ENCODE assay signal across 19 cellular contexts in the genomic region with DNA sequence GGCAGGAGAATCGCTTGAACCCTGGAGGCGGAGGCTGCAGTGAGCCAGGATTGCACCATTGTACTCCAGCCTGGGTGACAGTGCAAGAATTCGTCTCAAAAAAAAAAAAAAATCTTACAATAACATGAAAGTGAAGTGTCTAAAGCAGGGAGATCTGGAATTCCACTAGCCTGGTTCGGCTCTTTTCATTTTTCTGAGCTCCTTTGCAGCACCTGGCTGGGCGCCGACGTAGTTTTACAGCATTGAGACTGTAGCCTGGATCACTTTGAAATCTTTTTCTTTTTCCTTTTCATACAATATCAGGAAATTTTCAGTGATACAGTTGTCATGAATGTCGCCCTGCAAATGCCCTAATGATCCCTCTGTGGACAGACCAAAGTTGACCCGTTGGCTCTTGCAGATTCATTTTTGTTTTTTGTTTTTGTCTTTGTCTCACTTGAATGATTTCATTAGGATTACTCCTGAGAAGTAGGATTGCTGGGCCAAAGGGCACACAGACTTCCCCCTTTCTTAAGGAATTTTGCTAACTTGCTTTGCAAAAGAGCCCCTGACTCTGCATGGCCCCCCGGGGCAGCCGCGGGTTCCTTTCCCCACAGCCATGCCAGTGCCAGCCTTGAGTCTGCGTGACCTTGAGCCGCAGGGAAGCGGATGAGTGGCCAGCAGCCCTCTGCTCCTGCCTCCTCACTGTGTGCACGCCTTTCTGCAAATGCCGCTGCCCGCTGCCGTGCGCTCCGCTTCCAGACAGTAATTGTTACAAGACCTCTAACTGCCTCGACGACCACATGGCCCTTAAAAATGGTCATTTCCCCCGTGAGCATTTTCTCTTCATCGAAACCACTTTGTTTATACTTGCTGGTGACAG.
"Had no signal": no experiment of that assay in that cellular context is flagged by ENCODE, and none has a peak within 500 bp of the region (broad histone marks: within the 10 kb centered on the region; RNA-seq: fewer than 3 reads in every experiment).

No MANE protein-coding gene starts in this region.

- H3K4me1 ChIP-seq: foreskin keratinocyte, uterus had no signal

- FAIRE-seq: islet of Langerhans had no signal

- H3K36me3 Mint-ChIP-seq: activated naive CD4-positive, alpha-beta T cell treated with anti-CD3 and anti-CD28 coated beads, Interleukin-2, amount 10 ng/mL, durations not matched to agents 7 days and 5 days; stimulated activated memory B cell treated with anti-CD40 and anti-IgM and Interleukin-4, amounts not matched to agents 10 μg/mL and 1 μg/mL and 100 μg/mL, for 72 hours had no signal

- H3K9me3 ChIP-seq: left lung, tibial nerve, uterus had no signal

- H3K4me3 Mint-ChIP-seq: activated naive CD4-positive, alpha-beta T cell treated with anti-CD3 and anti-CD28 coated beads, Interleukin-2, amount 10 ng/mL, durations not matched to agents 7 days and 5 days; stimulated activated memory B cell treated with anti-CD40 and anti-IgM and Interleukin-4, amounts not matched to agents 10 μg/mL and 1 μg/mL and 100 μg/mL, for 72 hours had no signal

- H3K9ac ChIP-seq: parathyroid adenoma had no signal

- H3K27me3 ChIP-seq: foreskin keratinocyte, tibial nerve, uterus had no signal

- DNase-seq: activated CD4-positive, alpha-beta T cell treated with anti-CD3 and anti-CD28 coated beads, Interleukin-2, amount 50 U/mL, for 1 hour; activated CD8-positive, alpha-beta memory T cell treated with anti-CD3 and anti-CD28 coated beads for 24 hours; activated naive CD4-positive, alpha-beta T cell treated with anti-CD3 and anti-CD28 coated beads, Interleukin-2, amount 10 ng/mL, durations not matched to agents 7 days and 5 days; caudate nucleus; cortex of kidney; effector memory CD4-positive, alpha-beta T cell; foreskin keratinocyte; head of caudate nucleus; left lung; mammary epithelial cell; stimulated activated CD4-positive, alpha-beta T cell treated with anti-CD3 and anti-CD28 coated beads, Interleukin-2, amount 100 ng/mL, for 48 hours; T-helper 9 cell; uterus had no signal

- H3K4me1 Mint-ChIP-seq: stimulated activated memory B cell treated with anti-CD40 and anti-IgM and Interleukin-4, amounts not matched to agents 10 μg/mL and 1 μg/mL and 100 μg/mL, for 72 hours had no signal

- H3K4me3 ChIP-seq: left lung, tibial nerve, uterus had no signal

- H3K27ac ChIP-seq: foreskin keratinocyte, left lung, parathyroid adenoma, tibial nerve, uterus had no signal

- H3K36me3 ChIP-seq: uterus had no signal

- H2AFZ ChIP-seq: parathyroid adenoma had no signal

- ATAC-seq: activated CD4-positive, CD25-positive, alpha-beta regulatory T cell treated with anti-CD3 and anti-CD28 coated beads, Interleukin-2, amount 50 U/mL, for 24 hours; foreskin keratinocyte; left lung; stimulated activated memory B cell treated with anti-CD40 and anti-IgM and Interleukin-4, amounts not matched to agents 10 μg/mL and 1 μg/mL and 100 μg/mL, for 72 hours had no signal

- H3K79me2 ChIP-seq: parathyroid adenoma had no signal

- H3K27ac Mint-ChIP-seq: activated naive CD4-positive, alpha-beta T cell treated with anti-CD3 and anti-CD28 coated beads, Interleukin-2, amount 10 ng/mL, durations not matched to agents 7 days and 5 days; activated T-helper 2 cell treated with anti-CD3 and anti-CD28 coated beads, Interferon-gamma antibody, Interleukin-2, Interleukin-4, amounts not matched to agents 10 μg/mL and 5 μg/mL and 100 μg/mL, durations not matched to agents 14 hours and 24 hours and 36 hours; stimulated activated memory B cell treated with anti-CD40 and anti-IgM and Interleukin-4, amounts not matched to agents 10 μg/mL and 1 μg/mL and 100 μg/mL, for 72 hours had no signal

- H3K9me3 Mint-ChIP-seq: activated T-helper 2 cell treated with anti-CD3 and anti-CD28 coated beads, Interferon-gamma antibody, Interleukin-2, Interleukin-4, amounts not matched to agents 10 μg/mL and 5 μg/mL and 100 μg/mL, durations not matched to agents 14 hours and 24 hours and 36 hours had no signal
